In the genomic region with DNA sequence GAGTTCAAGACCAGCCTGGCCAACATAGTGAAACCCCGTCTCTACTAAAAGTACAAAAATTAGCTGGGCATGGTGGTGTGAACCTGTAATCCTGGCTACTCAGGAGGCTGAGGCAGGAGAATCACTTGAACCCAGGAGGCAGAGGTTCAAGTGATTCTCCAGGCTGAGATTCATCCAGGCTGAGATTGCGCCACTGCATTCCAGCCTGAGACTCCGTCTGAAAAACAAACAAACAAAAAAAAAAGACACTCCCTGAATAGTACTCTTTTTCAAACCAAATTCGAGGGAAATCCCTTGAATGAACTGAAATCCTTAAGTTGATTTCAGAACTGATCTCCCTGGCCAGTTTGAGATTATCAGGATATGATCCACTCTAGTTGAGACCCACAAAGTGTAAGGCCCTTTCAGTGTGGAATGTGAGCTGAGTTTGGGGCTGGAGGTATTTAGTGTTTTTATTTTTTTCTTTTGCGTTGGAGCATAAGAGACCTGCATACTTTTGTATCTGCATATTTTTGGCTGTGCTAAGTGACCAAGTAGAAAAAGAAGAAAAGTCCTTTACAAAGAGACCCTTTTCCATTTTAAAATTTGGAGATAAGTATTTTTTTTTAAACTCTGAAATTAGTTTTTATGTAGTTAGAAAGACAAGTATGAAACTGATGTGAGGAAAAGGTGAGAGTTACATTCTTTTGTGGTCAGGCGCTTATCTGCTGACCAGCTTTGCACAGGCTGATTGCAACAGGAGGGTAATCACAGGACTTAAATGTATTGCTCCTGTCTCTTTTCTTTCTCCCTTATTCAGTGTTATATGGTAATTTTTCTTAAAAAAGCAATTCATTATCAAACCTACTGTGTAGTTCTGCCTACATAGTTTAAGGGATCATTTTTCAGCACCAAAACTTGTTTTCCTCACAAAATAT, we compare ENCODE assay signal across 19 cellular contexts. TPM values are rescaled to one million over a fixed set of nuclear protein-coding genes. Genes with fewer than 3 reads are reported as not detected.
DNase-seq lines count a peak whose midpoint lies in the region; ATAC-seq and TF ChIP-seq lines count a peak whose summit lies in the region.
"Had no signal": no experiment of that assay in that cellular context is flagged by ENCODE, and none has a peak within 500 bp of the region (broad histone marks: within the 10 kb centered on the region; RNA-seq: fewer than 3 reads in every experiment).

No MANE protein-coding gene starts in this region.

- H3K4me3 ChIP-seq in HUES64 (ENCODE audit: low read length) = no peak overlapping the region
- no peak overlapping the region for H3K4me3 ChIP-seq in fibroblast of the aortic adventitia (ENCODE audit: low read depth, low read length)
- H3K4me3 ChIP-seq: BLaER1 treated with 17β-estradiol and CSF1 and Interleukin-3, amounts not matched to agents 10 nM and 100 nM; gastrocnemius medialis; lower lobe of right lung; suprapubic skin had no signal

- no peaks in the 10 kb centered on the region for H3K27me3 ChIP-seq in HUES64 (ENCODE audit: insufficient read depth, low read length)
- H3K27me3 ChIP-seq: BLaER1 treated with 17β-estradiol and CSF1 and Interleukin-3, amounts not matched to agents 10 nM and 100 nM; gastrocnemius medialis; suprapubic skin had no signal

- no peaks in the 10 kb centered on the region for H3K9me3 ChIP-seq in HUES64 (ENCODE audit: insufficient read depth, low read depth, low read length)
- H3K9me3 ChIP-seq: BLaER1 treated with 17β-estradiol and CSF1 and Interleukin-3, amounts not matched to agents 10 nM and 100 nM; gastrocnemius medialis; lower lobe of right lung; suprapubic skin had no signal

- WGBS in HUES64 = 87% methylated on average over 6 of the region's 6 CpGs

- TF ChIP-seq CTCF in fibroblast of the aortic adventitia (IDR thresholded peaks at IDR 0.05; ENCODE audit: insufficient read depth, low read length) = no peak

- peaks cover 84% of the 10 kb centered on the region for H3K36me3 ChIP-seq in HUES64 (ENCODE audit: insufficient read depth, low read length)
- H3K36me3 ChIP-seq: gastrocnemius medialis, lower lobe of right lung, suprapubic skin had no signal

- DNase-seq in amniotic epithelial cell (ENCODE audit: low read depth) (peak; percentile 80), fibroblast of the aortic adventitia (ENCODE audit: low read depth) (peak; percentile 35), renal cortical epithelial cell (ENCODE audit: low read depth) (peak; percentile 39), NCI-H1694 (lab: John Stamatoyannopoulos, UW) (no peak), NCI-H2107 (lab: John Stamatoyannopoulos, UW) (no peak), SIG-M5 (lab: John Stamatoyannopoulos, UW) (no peak)
- DNase-seq: activated CD4-positive, CD25-positive, alpha-beta regulatory T cell treated with anti-CD3 and anti-CD28 coated beads, Interleukin-2, amount 50 U/mL, for 72 hours; activated effector memory CD4-positive, alpha-beta T cell treated with anti-CD3 and anti-CD28 coated beads, Interleukin-2, amount 50 U/mL, for 16 hours; gastrocnemius medialis; lower lobe of right lung; NCI-H1048; right cardiac atrium; T-helper 2 cell had no signal

- no peaks in the 10 kb centered on the region for H3K4me1 ChIP-seq in HUES64 (ENCODE audit: insufficient read depth, low read length)
- H3K4me1 ChIP-seq: BLaER1 treated with 17β-estradiol and CSF1 and Interleukin-3, amounts not matched to agents 10 nM and 100 nM; gastrocnemius medialis; lower lobe of right lung; suprapubic skin had no signal

- ATAC-seq in HG03460 (IDR thresholded peaks at IDR 0.05; ENCODE audit: unreplicated experiment) = no peak
- ATAC-seq: gastrocnemius medialis; natural killer cell treated with Interleukin-12 subunit alpha and Interleukin-12 subunit beta and Interleukin-15 and Interleukin-18, amount 100 ng/mL, for 72 hours; right cardiac atrium had no signal

- peak overlapping the region; percentile 9; the same call in 1 of the 2 replicates for H3K27ac ChIP-seq in HUES64 (ENCODE audit: low read depth, low read length)
- H3K27ac ChIP-seq: BLaER1 treated with 17β-estradiol and CSF1 and Interleukin-3, amounts not matched to agents 10 nM and 100 nM; gastrocnemius medialis; lower lobe of right lung; suprapubic skin had no signal

- no peak overlapping the region for H3K9ac ChIP-seq in HUES64 (ENCODE audit: low read depth, low read length)
- H3K9ac ChIP-seq: BLaER1 treated with 17β-estradiol and CSF1 and Interleukin-3, amounts not matched to agents 10 nM and 100 nM had no signal

RNA-seq across cellular contexts. Expression of a gene that starts 42.9 kb away (rescaled TPM):
- 34.6 TPM for polyA plus RNA-seq in HUES64 (2013, experiment 1 of 2)
- polyA plus RNA-seq in HUES64 (2013, experiment 2 of 2) = 39.4 TPM
- total RNA-seq in fibroblast of the aortic adventitia (ENCODE audit: low replicate concordance) = 0.49 and 1.3 TPM in 2 replicates
- total RNA-seq in renal cortical epithelial cell = 3.5 and 4.3 TPM in 2 replicates
- total RNA-seq: gastrocnemius medialis, HT-29 had no signal

Comparison
In these comparisons a context has a peak if more than half of its experiments do, and no peak if none do; other contexts are left out.
1. DNase-seq: peak in amniotic epithelial cell (single experiment), fibroblast of the aortic adventitia (single experiment) and renal cortical epithelial cell (single experiment); none in NCI-H1694 (single experiment), NCI-H2107 (single experiment) and SIG-M5 (single experiment).